ENCODE assay signal across 12 cellular contexts in the genomic region with DNA sequence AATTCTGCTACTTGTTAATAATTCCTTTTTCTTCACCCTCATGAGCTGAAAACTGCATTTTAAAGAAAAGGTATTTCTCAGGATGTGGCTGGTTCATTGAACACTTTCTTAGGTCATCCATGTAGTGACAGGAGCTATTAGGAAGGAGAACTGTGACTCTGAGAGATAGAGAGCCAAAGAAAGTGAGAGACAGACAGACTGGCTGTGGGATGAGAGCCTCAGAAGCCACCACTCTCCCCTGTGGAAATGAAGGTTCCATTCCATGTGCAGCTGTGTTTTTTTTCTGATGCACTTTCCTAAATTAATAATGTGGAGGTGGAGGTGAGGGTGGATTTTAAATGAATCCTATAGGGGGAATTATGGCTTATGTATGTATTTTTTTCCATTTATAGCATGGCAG.
DNase-seq lines count a peak whose midpoint lies in the region; ATAC-seq and TF ChIP-seq lines count a peak whose summit lies in the region.
"Had no signal": no experiment of that assay in that cellular context is flagged by ENCODE, and none has a peak within 500 bp of the region (broad histone marks: within the 10 kb centered on the region; RNA-seq: fewer than 3 reads in every experiment).

No MANE protein-coding gene starts in this region.

- H3F3A ChIP-seq in DOHH2 (ENCODE audit: control insufficient read depth, insufficient read depth) = peaks cover 46% of the 10 kb centered on the region

- TF ChIP-seq CTCF in CD14-positive monocyte (IDR thresholded peaks at IDR 0.05) (no peak), DOHH2 (IDR thresholded peaks at IDR 0.05; ENCODE audit: low read depth, low read length, poor library complexity, severe bottlenecking) (no peak), tibial nerve (IDR thresholded peaks at IDR 0.05) (no peak), sigmoid colon (IDR thresholded peaks at IDR 0.05) (no peak)

- peaks cover 50% of the 10 kb centered on the region for H3K79me2 ChIP-seq in DOHH2 (ENCODE audit: control insufficient read depth, low read length)

- H3K4me3 ChIP-seq in DOHH2 (ENCODE audit: low read length) (peak overlapping the region; percentile 84), tibial nerve (peak overlapping the region in 1 of 4 donors; percentile 31), sigmoid colon (no peak overlapping the region)
- H3K4me3 ChIP-seq: neural progenitor cell, SK-N-MC had no signal

- DNase-seq in CD14-positive monocyte (ENCODE audit: low spot score) = no peak
- DNase-seq in activated CD4-positive, alpha-beta memory T cell treated with anti-CD3 and anti-CD28 coated beads, Interleukin-2, amount 10 ng/mL, durations not matched to agents 7 days and 5 days = no peak
- no peak for DNase-seq in memory B cell (ENCODE audit: low spot score in 2 of 2)
- no peak for DNase-seq in tibial nerve (ENCODE audit: low spot score in 2 of 2)
- no peak for DNase-seq in sigmoid colon
- no peak for DNase-seq in GF-D8 (lab: John Stamatoyannopoulos, UW)
- DNase-seq in NCI-H2227 treated with DMSO at 0.1 percent for 48 hours (lab: John Stamatoyannopoulos, UW) = no peak
- DNase-seq: activated gamma-delta T cell, cerebellar nuclear complex had no signal

- peaks cover 0 to 7% (median 2%) of the 10 kb centered on the region in 7 donors for H3K9me3 Mint-ChIP-seq in CD14-positive monocyte
- no peaks in the 10 kb centered on the region for H3K9me3 Mint-ChIP-seq in activated CD4-positive, alpha-beta memory T cell treated with anti-CD3 and anti-CD28 coated beads, Interleukin-2, amount 10 ng/mL, durations not matched to agents 7 days and 5 days
- no peaks in the 10 kb centered on the region for H3K9me3 Mint-ChIP-seq in memory B cell
- H3K9me3 Mint-ChIP-seq: neural progenitor cell had no signal

- CTCF ChIA-PET in activated CD4-positive, alpha-beta memory T cell treated with anti-CD3 and anti-CD28 coated beads, Interleukin-2, amount 10 ng/mL, durations not matched to agents 7 days and 5 days (lab: Charles Lee) = interaction anchor here (1.0 to 3.9 kb wide), 11 partner anchors 9 to 397 kb away, joined by 3 to 31 read pairs (median 5); no protein-coding TSS in a partner anchor

- H3K36me3 ChIP-seq in DOHH2 (ENCODE audit: control insufficient read depth, low read length) (peaks cover 37% of the 10 kb centered on the region), tibial nerve (no peaks in the 10 kb centered on the region), sigmoid colon (no peaks in the 10 kb centered on the region)
- H3K36me3 ChIP-seq: neural progenitor cell had no signal

- POLR2A ChIA-PET in activated CD4-positive, alpha-beta memory T cell treated with anti-CD3 and anti-CD28 coated beads, Interleukin-2, amount 10 ng/mL, durations not matched to agents 7 days and 5 days (lab: Charles Lee) = interaction anchor here (0.8 to 4.9 kb wide), 12 partner anchors 8 to 622 kb away, joined by 3 to 76 read pairs (median 10); a partner anchor contains a TSS

- H3K36me3 Mint-ChIP-seq in CD14-positive monocyte (peaks cover 24% of the 10 kb centered on the region in 2 donors), memory B cell (no peaks in the 10 kb centered on the region)
- peaks cover 4% of the 10 kb centered on the region for H3K36me3 Mint-ChIP-seq in activated CD4-positive, alpha-beta memory T cell treated with anti-CD3 and anti-CD28 coated beads, Interleukin-2, amount 10 ng/mL, durations not matched to agents 7 days and 5 days (ENCODE audit: low read depth)
- H3K36me3 Mint-ChIP-seq: neural progenitor cell had no signal

- no peak for TF ChIP-seq EP300 in tibial nerve (IDR thresholded peaks at IDR 0.05)
- no peak for TF ChIP-seq EP300 in sigmoid colon (IDR thresholded peaks at IDR 0.05)

- no peaks in the 10 kb centered on the region for H3K9me2 ChIP-seq in DOHH2 (replicated peaks; ENCODE audit: control insufficient read depth, low read length)

- ATAC-seq in memory B cell (ENCODE audit: low read depth) = no peak

- peak overlapping the region in 5 of 7 donors; percentile 45 to 93 (median 54) for H3K27ac Mint-ChIP-seq in CD14-positive monocyte
- H3K27ac Mint-ChIP-seq in activated CD4-positive, alpha-beta memory T cell treated with anti-CD3 and anti-CD28 coated beads, Interleukin-2, amount 10 ng/mL, durations not matched to agents 7 days and 5 days = peak overlapping the region; percentile 96
- H3K27ac Mint-ChIP-seq in memory B cell = peak overlapping the region; percentile 99
- H3K27ac Mint-ChIP-seq: neural progenitor cell had no signal

- TF ChIP-seq POLR2A in tibial nerve (IDR thresholded peaks at IDR 0.05) (no peak), sigmoid colon (IDR thresholded peaks at IDR 0.05) (no peak)

- H3K27me3 ChIP-seq in DOHH2 (ENCODE audit: control insufficient read depth, low read length) (no peaks in the 10 kb centered on the region), tibial nerve (no peaks in the 10 kb centered on the region), sigmoid colon (no peaks in the 10 kb centered on the region)

- H3K4me1 ChIP-seq in DOHH2 (ENCODE audit: control insufficient read depth, low read length) = peaks cover 92% of the 10 kb centered on the region
- H3K4me1 ChIP-seq in tibial nerve = peaks cover 0 to 26% (median 15%) of the 10 kb centered on the region in 4 donors
- peaks cover 0 to 56% (median 28%) of the 10 kb centered on the region in 4 donors for H3K4me1 ChIP-seq in sigmoid colon

- H3K4me1 Mint-ChIP-seq in CD14-positive monocyte = peaks cover 68% of the 10 kb centered on the region
- H3K4me1 Mint-ChIP-seq in activated CD4-positive, alpha-beta memory T cell treated with anti-CD3 and anti-CD28 coated beads, Interleukin-2, amount 10 ng/mL, durations not matched to agents 7 days and 5 days = peaks cover 92% of the 10 kb centered on the region
- peaks cover 69% of the 10 kb centered on the region for H3K4me1 Mint-ChIP-seq in memory B cell

- peak overlapping the region; percentile 95 for H3K4me2 ChIP-seq in DOHH2 (ENCODE audit: low read length)
- H3K4me2 ChIP-seq: neural progenitor cell had no signal

- H4K20me1 ChIP-seq in DOHH2 (ENCODE audit: control insufficient read depth, insufficient read depth, low read depth, low read length) = no peaks in the 10 kb centered on the region

- H3K9me3 ChIP-seq in DOHH2 (ENCODE audit: control insufficient read depth, insufficient read depth, low read length) (no peaks in the 10 kb centered on the region), tibial nerve (no peaks in the 10 kb centered on the region), sigmoid colon (no peaks in the 10 kb centered on the region)

- peaks cover 27 to 37% (median 32%) of the 10 kb centered on the region in 3 donors for H3K27me3 Mint-ChIP-seq in CD14-positive monocyte (ENCODE audit: low read depth in 3 of 3)
- no peaks in the 10 kb centered on the region for H3K27me3 Mint-ChIP-seq in activated CD4-positive, alpha-beta memory T cell treated with anti-CD3 and anti-CD28 coated beads, Interleukin-2, amount 10 ng/mL, durations not matched to agents 7 days and 5 days
- no peaks in the 10 kb centered on the region for H3K27me3 Mint-ChIP-seq in memory B cell

- peak overlapping the region; percentile 98 for H3K27ac ChIP-seq in DOHH2 (ENCODE audit: low read depth, low read length)
- peak overlapping the region in 1 of 4 donors; percentile 72 for H3K27ac ChIP-seq in tibial nerve
- H3K27ac ChIP-seq in sigmoid colon = no peak overlapping the region
- H3K27ac ChIP-seq: neural progenitor cell, SK-N-MC had no signal

- peak overlapping the region; percentile 74 to 75 for H3K4me3 Mint-ChIP-seq in CD14-positive monocyte
- peak overlapping the region; percentile 69 for H3K4me3 Mint-ChIP-seq in activated CD4-positive, alpha-beta memory T cell treated with anti-CD3 and anti-CD28 coated beads, Interleukin-2, amount 10 ng/mL, durations not matched to agents 7 days and 5 days
- peak overlapping the region; percentile 90 for H3K4me3 Mint-ChIP-seq in memory B cell
- H3K4me3 Mint-ChIP-seq: neural progenitor cell had no signal

- intact Hi-C loops in CD14-positive monocyte (cut with micrococcal nuclease) = loop anchor here in 1 of 2 donors (2.0 to 5.0 kb wide), 2 partner anchors 24 to 46 kb away; no protein-coding TSS in a partner anchor
- intact Hi-C loops in sigmoid colon (cut with DNase I) = loop anchor here (5.0 to 10.0 kb wide), 3 partner anchors 51 to 396 kb away; a partner anchor contains a TSS
